8 cellular contexts compared by ENCODE assay signal in genomic region chr16:68311316-68311620, GRCh38. TPM values are rescaled to one million over a fixed set of nuclear protein-coding genes. Genes with fewer than 3 reads are reported as not detected.
A peak's percentile ranks its signal among the peaks of the same experiment; 100 is the strongest.
DNase-seq lines count a peak whose midpoint lies in the region; ATAC-seq, FAIRE-seq and TF ChIP-seq lines count a peak whose summit lies in the region.

No MANE protein-coding gene starts in this region.

- H3K36me3 ChIP-seq in Peyer's patch = peaks cover 0 to 34% (median 0%) of the 10 kb centered on the region in 3 donors
- H3K36me3 ChIP-seq in endothelial cell of umbilical vein (ENCODE audit: control insufficient read depth in 2 of 2, extremely low read depth in 1 of 2, insufficient read depth in 2 of 2, low read length in 2 of 2) = peaks cover 5 to 10% of the 10 kb centered on the region in 2 experiments
- H3K36me3 ChIP-seq in parathyroid adenoma (ENCODE audit: control insufficient read depth, insufficient read depth, low read length) = no peaks in the 10 kb centered on the region

- H2AFZ ChIP-seq in endothelial cell of umbilical vein (ENCODE audit: low read depth, low read length) = peak overlapping the region; percentile 95
- peak overlapping the region; percentile 93 for H2AFZ ChIP-seq in parathyroid adenoma

- no peak for TF ChIP-seq POLR2A in Peyer's patch (IDR thresholded peaks at IDR 0.05)
- TF ChIP-seq POLR2A in endothelial cell of umbilical vein (IDR thresholded peaks at IDR 0.05; ENCODE audit: low read depth, low read length) = no peak

- H3K4me3 ChIP-seq in Peyer's patch (peak overlapping the region; percentile 62 to 100 (median 79)), endothelial cell of umbilical vein (replicated peaks in 1 of 3; ENCODE audit: insufficient read depth in 1 of 3, low read depth in 1 of 3, low read length in 3 of 3) (peak overlapping the region; percentile 80 to 84 (median 83)), parathyroid adenoma (ENCODE audit: low read depth, low read length) (peak overlapping the region; percentile 85)

- ATAC-seq in HG02885 (IDR thresholded peaks at IDR 0.05; ENCODE audit: poor library complexity, unreplicated experiment) (no peak), HG03521 (IDR thresholded peaks at IDR 0.05; ENCODE audit: unreplicated experiment) (no peak)

- intact Hi-C loops in endothelial cell of umbilical vein (cut with micrococcal nuclease) = loop anchor here (1.0 to 2.0 kb wide), 2 partner anchors 14 to 17 kb away; no protein-coding TSS in a partner anchor

- POLR2A ChIA-PET in endothelial cell of umbilical vein (lab: Charles Lee) = interaction anchor here (0.6 to 1.4 kb wide), 9 partner anchors 12 to 651 kb away, joined by 3 to 7 read pairs (median 3); partner anchors contain the start of gene ACD

- CTCF ChIA-PET in endothelial cell of umbilical vein (lab: Charles Lee) = interaction anchor here (0.7 to 2.0 kb wide), 8 partner anchors 13 to 66 kb away, joined by 3 to 51 read pairs (median 10); partner anchors contain the start of genes PLA2G15 and SLC7A6

- H3K9me3 ChIP-seq in Peyer's patch (no peaks in the 10 kb centered on the region), endothelial cell of umbilical vein (replicated peaks; ENCODE audit: control insufficient read depth, insufficient read depth, low read length) (no peaks in the 10 kb centered on the region), parathyroid adenoma (ENCODE audit: control insufficient read depth, low read length) (no peaks in the 10 kb centered on the region)

- H3K9ac ChIP-seq in endothelial cell of umbilical vein (replicated peaks; ENCODE audit: extremely low read depth, insufficient read depth, low read length) (peak overlapping the region; percentile 85), parathyroid adenoma (no peak overlapping the region)

- FAIRE-seq in endothelial cell of umbilical vein (lab: Jason Lieb, UNC) (no peak), frontal cortex (lab: Jason Lieb, UNC) (no peak)

- H3K27me3 ChIP-seq in Peyer's patch = no peaks in the 10 kb centered on the region
- H3K27me3 ChIP-seq in endothelial cell of umbilical vein (ENCODE audit: control insufficient read depth in 2 of 2, insufficient read depth in 2 of 2, low read length in 2 of 2) = no peaks in the 10 kb centered on the region
- no peaks in the 10 kb centered on the region for H3K27me3 ChIP-seq in parathyroid adenoma (ENCODE audit: control insufficient read depth, insufficient read depth, low read length)

- TF ChIP-seq CTCF in Peyer's patch (IDR thresholded peaks at IDR 0.05) = no peak
- no peak for TF ChIP-seq CTCF in endothelial cell of umbilical vein (IDR thresholded peaks at IDR 0.05; ENCODE audit: extremely low read depth in 1 of 2, insufficient read depth in 1 of 2, low read depth in 1 of 2, low read length in 2 of 2)
- TF ChIP-seq CTCF in parathyroid adenoma (IDR thresholded peaks at IDR 0.05) = no peak

- BruUV-seq in endothelial cell of umbilical vein (replicated peaks; lab: Mats Ljungman, UMichigan) = TSS peak; percentile 11

- dilution Hi-C loops in endothelial cell of umbilical vein (cut with MboI; ENCODE audit: extremely low pct_ligation_motif_present, low sequenced_read_pairs) = no loop called here

- peak; percentile 28 for DNase-seq in activated CD8-positive, alpha-beta memory T cell treated with anti-CD3 and anti-CD28 coated beads, Interleukin-2, amount 50 U/mL, for 24 hours (ENCODE audit: extremely low read depth)
- DNase-seq in activated CD8-positive, alpha-beta memory T cell treated with anti-CD3 and anti-CD28 coated beads for 24 hours = no peak
- DNase-seq in Peyer's patch (no peak), endothelial cell of umbilical vein (ENCODE audit: low read depth, low spot score) (no peak), frontal cortex (ENCODE audit: low spot score in 2 of 2) (no peak)

- H3K79me2 ChIP-seq in endothelial cell of umbilical vein (ENCODE audit: control insufficient read depth, insufficient read depth, low read length) (peaks cover 61% of the 10 kb centered on the region), parathyroid adenoma (peaks cover 11% of the 10 kb centered on the region)

- no peaks in the 10 kb centered on the region for H4K20me1 ChIP-seq in endothelial cell of umbilical vein (replicated peaks; ENCODE audit: control insufficient read depth, extremely low read depth, insufficient read depth, low read length)

- H3K9me1 ChIP-seq in endothelial cell of umbilical vein (replicated peaks; ENCODE audit: control insufficient read depth, extremely low read depth, insufficient read depth, low read length) = no peaks in the 10 kb centered on the region

- peak overlapping the region; percentile 91 for H3K4me2 ChIP-seq in endothelial cell of umbilical vein (ENCODE audit: insufficient read depth, low read length)
- peak overlapping the region; percentile 94 for H3K4me2 ChIP-seq in parathyroid adenoma (ENCODE audit: low read length)

- H3K27ac ChIP-seq in Peyer's patch = peak overlapping the region; percentile 72 to 88 (median 88)
- H3K27ac ChIP-seq in endothelial cell of umbilical vein (ENCODE audit: insufficient read depth, low read depth, low read length) = peak overlapping the region; percentile 33
- H3K27ac ChIP-seq in parathyroid adenoma = peak overlapping the region; percentile 55

- peaks cover 3 to 33% (median 10%) of the 10 kb centered on the region in 4 donors for H3K4me1 ChIP-seq in Peyer's patch
- H3K4me1 ChIP-seq in endothelial cell of umbilical vein (ENCODE audit: control insufficient read depth, extremely low read depth, insufficient read depth, low read length) = peaks cover 20% of the 10 kb centered on the region
- H3K4me1 ChIP-seq in parathyroid adenoma = peaks cover 9% of the 10 kb centered on the region

TF ChIP-seq in endothelial cell of umbilical vein, 7 proteins besides CTCF, POLR2A, EP300 and RAD21:
- TF ChIP-seq EZH2 (IDR thresholded peaks at IDR 0.05; ENCODE audit: borderline replicate concordance, low read depth, low read length, severe bottlenecking) (no peak), MAX (IDR thresholded peaks at IDR 0.05; ENCODE audit: insufficient read depth, insufficient read length) (no peak), JUN (IDR thresholded peaks at IDR 0.05; ENCODE audit: borderline replicate concordance, insufficient read depth, insufficient read length, low read depth) (no peak), FOS (IDR thresholded peaks at IDR 0.05; ENCODE audit: borderline replicate concordance, insufficient read depth, low read length) (no peak), POLR2AphosphoS5 (IDR thresholded peaks at IDR 0.05; ENCODE audit: insufficient read depth, low read depth, low read length) (no peak), GATA2 (IDR thresholded peaks at IDR 0.05; ENCODE audit: insufficient read depth, insufficient read length, low read depth, low read length) (no peak), MYC (IDR thresholded peaks at IDR 0.05; ENCODE audit: low read depth, low read length) (no peak)

RNA-seq across cellular contexts. Expression of gene PRMT7, which starts 0.4 kb away (rescaled TPM):
- total RNA-seq in Peyer's patch (100 to 1,000 TPM in 1 of 4 donors, 10 to 100 TPM in 3; 36.6 to 145 (median 65.0) TPM), endothelial cell of umbilical vein (33.8 and 43.4 TPM in 2 replicates), frontal cortex (39.5 TPM)
- 54.6 and 57.9 TPM in 2 replicates for polyA plus RNA-seq in endothelial cell of umbilical vein
- 30.6 and 34.2 TPM in 2 replicates for polyA plus RNA-seq in endothelial cell of umbilical vein (2011; cell fraction: cytosol; rRNA removed)
- 255 and 271 TPM in 2 replicates for polyA plus RNA-seq in endothelial cell of umbilical vein (2011; cell fraction: nucleus; rRNA removed)
- polyA plus RNA-seq in endothelial cell of umbilical vein (2012) = 29.6 and 30.4 TPM in 2 replicates
- 52.7 and 66.7 TPM in 2 replicates for polyA minus RNA-seq in endothelial cell of umbilical vein
- 44.1 TPM for polyA minus RNA-seq in endothelial cell of umbilical vein (2011; cell fraction: cytosol; rRNA and poly(A)+ RNA removed)
- polyA minus RNA-seq in endothelial cell of umbilical vein (2011; cell fraction: nucleus; rRNA and poly(A)+ RNA removed) = 52.5 and 55.0 TPM in 2 replicates

RNA-seq across cellular contexts. Expression of gene SLC7A6OS, which starts 0.5 kb away (rescaled TPM):
- total RNA-seq in Peyer's patch (10 to 100 TPM; 11.4 to 26.0 (median 18.3) TPM), endothelial cell of umbilical vein (22.0 and 22.9 TPM in 2 replicates), frontal cortex (11.4 TPM)
- 7.1 and 8.3 TPM in 2 replicates for polyA plus RNA-seq in endothelial cell of umbilical vein
- 7.5 and 7.8 TPM in 2 replicates for polyA plus RNA-seq in endothelial cell of umbilical vein (2011; cell fraction: cytosol; rRNA removed)
- polyA plus RNA-seq in endothelial cell of umbilical vein (2011; cell fraction: nucleus; rRNA removed) = 22.1 and 25.3 TPM in 2 replicates
- polyA plus RNA-seq in endothelial cell of umbilical vein (2012) = 11.1 and 13.5 TPM in 2 replicates
- 10.5 and 11.7 TPM in 2 replicates for polyA minus RNA-seq in endothelial cell of umbilical vein
- 8.7 TPM for polyA minus RNA-seq in endothelial cell of umbilical vein (2011; cell fraction: cytosol; rRNA and poly(A)+ RNA removed)
- 17.4 and 18.6 TPM in 2 replicates for polyA minus RNA-seq in endothelial cell of umbilical vein (2011; cell fraction: nucleus; rRNA and poly(A)+ RNA removed)

RNA-seq across cellular contexts. Expression of gene SLC7A6, which starts 46.9 kb away (rescaled TPM):
- total RNA-seq in Peyer's patch = 10 to 100 TPM; 19.9 to 83.3 (median 46.4) TPM
- 68.0 and 68.7 TPM in 2 replicates for total RNA-seq in endothelial cell of umbilical vein
- 86.5 and 92.0 TPM in 2 replicates for polyA plus RNA-seq in endothelial cell of umbilical vein
- 29.2 and 31.1 TPM in 2 replicates for polyA plus RNA-seq in endothelial cell of umbilical vein (2011; cell fraction: cytosol; rRNA removed)
- 261 and 278 TPM in 2 replicates for polyA plus RNA-seq in endothelial cell of umbilical vein (2011; cell fraction: nucleus; rRNA removed)
- 42.1 and 42.7 TPM in 2 replicates for polyA plus RNA-seq in endothelial cell of umbilical vein (2012)
- polyA minus RNA-seq in endothelial cell of umbilical vein = 295 and 328 TPM in 2 replicates
- 30.9 TPM for polyA minus RNA-seq in endothelial cell of umbilical vein (2011; cell fraction: cytosol; rRNA and poly(A)+ RNA removed)
- 113 and 174 TPM in 2 replicates for polyA minus RNA-seq in endothelial cell of umbilical vein (2011; cell fraction: nucleus; rRNA and poly(A)+ RNA removed)
- total RNA-seq in frontal cortex = 17.1 TPM

Comparison
In these comparisons a context has a peak if more than half of its experiments do, and no peak if none do; other contexts are left out.
1. H3K27ac ChIP-seq: peak in every context shown above with its lines; median percentile 88 in Peyer's patch; 55 in parathyroid adenoma; 33 in endothelial cell of umbilical vein.